13 cellular contexts compared by ENCODE assay signal in the genomic region with DNA sequence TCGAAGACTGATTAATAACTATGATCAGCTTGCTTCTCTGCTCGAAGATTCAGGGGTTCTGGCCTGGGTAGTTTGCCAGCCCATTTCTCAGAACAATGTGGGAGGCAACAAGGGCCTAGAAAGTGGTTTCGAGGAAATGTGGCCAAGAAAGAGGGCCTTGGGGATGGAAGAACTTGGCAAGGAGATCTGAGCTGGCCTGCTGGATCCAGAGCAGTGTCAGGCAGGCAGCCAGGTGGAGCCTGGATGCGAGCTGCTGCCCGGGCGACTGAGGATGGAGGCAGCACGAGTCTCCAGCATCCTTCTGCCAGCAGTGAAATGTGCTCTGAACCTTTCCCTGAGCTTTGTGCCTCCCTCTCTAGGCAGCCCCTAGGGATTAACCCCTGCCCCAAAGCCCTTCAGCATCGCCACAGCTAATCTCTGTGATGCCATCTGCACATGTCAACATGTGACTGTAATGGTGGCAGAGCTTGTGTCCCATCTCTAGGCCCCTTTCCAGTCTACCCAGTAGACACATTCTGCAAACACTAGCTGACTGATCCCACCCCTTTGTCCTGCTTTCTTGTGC.
DNase-seq lines count a peak whose midpoint lies in the region; ATAC-seq and TF ChIP-seq lines count a peak whose summit lies in the region.
"Had no signal": no experiment of that assay in that cellular context is flagged by ENCODE, and none has a peak within 500 bp of the region (broad histone marks: within the 10 kb centered on the region; RNA-seq: fewer than 3 reads in every experiment).

No MANE protein-coding gene starts in this region.

- TF ChIP-seq CTCF in astrocyte of the cerebellum (IDR thresholded peaks at IDR 0.05; ENCODE audit: low read depth, low read length, missing control alignments), result no peak

- no peaks in the 10 kb centered on the region for H3K9me3 ChIP-seq in right cardiac atrium (ENCODE audit: control insufficient read depth, low read length)
- no peaks in the 10 kb centered on the region for H3K9me3 ChIP-seq in aorta (ENCODE audit: control insufficient read depth, low read length)
- H3K9me3 ChIP-seq: vagina had no signal

- no peaks in the 10 kb centered on the region for H3K9me3 Mint-ChIP-seq in activated T-cell treated with anti-CD3 and anti-CD28 coated beads, Interleukin-2, amount 50 U/mL, for 72 hours

- intact Hi-C loops in right cardiac atrium (cut with DNase I) (no loop called here), left ventricle myocardium superior (cut with micrococcal nuclease) (no loop called here), aorta (cut with DNase I) (no loop called here)

- H3K27ac ChIP-seq in right cardiac atrium (ENCODE audit: low read length) (no peak overlapping the region), layer of hippocampus (ENCODE audit: low read depth, low read length) (peak overlapping the region; percentile 98), aorta (ENCODE audit: low read depth in 1 of 2, low read length in 2 of 2) (no peak overlapping the region)
- H3K27ac ChIP-seq: vagina had no signal

- no peaks in the 10 kb centered on the region for H3K4me1 ChIP-seq in right cardiac atrium (ENCODE audit: control insufficient read depth, insufficient read depth, low read length)
- no peaks in the 10 kb centered on the region for H3K4me1 ChIP-seq in aorta (ENCODE audit: control insufficient read depth in 1 of 2, insufficient read depth in 2 of 2, low read length in 2 of 2)

- in situ Hi-C loops in astrocyte of the cerebellum (cut with HindIII; ENCODE audit: low sequenced_read_pairs), result no loop called here

- DNase-seq in right cardiac atrium, result peak; percentile 24 to 61 (median 59)
- DNase-seq in left ventricle myocardium superior, result no peak
- peak; percentile 31 for DNase-seq in astrocyte of the cerebellum (ENCODE audit: low read depth)
- DNase-seq in aorta, result no peak
- DNase-seq in activated T-cell treated with anti-CD3 and anti-CD28 coated beads, Interleukin-2, amount 50 U/mL, for 72 hours, result no peak
- DNase-seq in SHP77 (lab: John Stamatoyannopoulos, UW), result no peak
- DNase-seq in activated effector memory CD4-positive, alpha-beta T cell treated with anti-CD3 and anti-CD28 coated beads, Interleukin-2, amount 50 U/mL, for 16 hours, result no peak
- DNase-seq: activated CD4-positive, alpha-beta T cell treated with anti-CD3 and anti-CD28 coated beads, Interleukin-2, amount 50 U/mL, for 1 hour; cortex of kidney; NCI-H1417 treated with DMSO at 0.1 percent for 48 hours; stimulated activated CD4-positive, alpha-beta T cell treated with anti-CD3 and anti-CD28 coated beads, Interleukin-15, amount 100 ng/mL, for 24 hours had no signal

- H3K4me3 Mint-ChIP-seq in activated T-cell treated with anti-CD3 and anti-CD28 coated beads, Interleukin-2, amount 50 U/mL, for 72 hours, result no peak overlapping the region

- ATAC-seq in right cardiac atrium, result peak in 1 of 2 donors; percentile 23
- no peak for ATAC-seq in left ventricle myocardium superior
- peak; percentile 36 for ATAC-seq in aorta (ENCODE audit: low FRiP score)
- ATAC-seq in activated T-cell treated with anti-CD3 and anti-CD28 coated beads, Interleukin-2, amount 50 U/mL, for 72 hours (replicated peaks in 1 of 2), result no peak

- H3K4me3 ChIP-seq in right cardiac atrium (ENCODE audit: low read length) (no peak overlapping the region), astrocyte of the cerebellum (ENCODE audit: low read depth, low read length) (no peak overlapping the region), aorta (ENCODE audit: low read length in 2 of 2) (no peak overlapping the region)
- H3K4me3 ChIP-seq: vagina had no signal

- no peaks in the 10 kb centered on the region for H3K36me3 ChIP-seq in aorta (ENCODE audit: control insufficient read depth in 1 of 2, insufficient read depth in 2 of 2, low read length in 1 of 2)
- H3K36me3 ChIP-seq: vagina had no signal

- no peaks in the 10 kb centered on the region for H3K36me3 Mint-ChIP-seq in activated T-cell treated with anti-CD3 and anti-CD28 coated beads, Interleukin-2, amount 50 U/mL, for 72 hours (ENCODE audit: insufficient read depth in 2 of 2)

- WGBS in right cardiac atrium, result 62% methylated on average over 8 of the region's 8 CpGs
- 45 to 50% methylated on average over 8 of the region's 8 CpGs for WGBS in aorta, 2 donors

- H3K27me3 Mint-ChIP-seq in activated T-cell treated with anti-CD3 and anti-CD28 coated beads, Interleukin-2, amount 50 U/mL, for 72 hours (ENCODE audit: low read depth), result no peaks in the 10 kb centered on the region

- H3K4me1 Mint-ChIP-seq in activated T-cell treated with anti-CD3 and anti-CD28 coated beads, Interleukin-2, amount 50 U/mL, for 72 hours (ENCODE audit: low read depth), result peaks cover 31% of the 10 kb centered on the region

- H3K27me3 ChIP-seq in right cardiac atrium (ENCODE audit: control insufficient read depth, insufficient read depth) (no peaks in the 10 kb centered on the region), layer of hippocampus (ENCODE audit: control insufficient read depth, insufficient read depth, low read length) (no peaks in the 10 kb centered on the region), aorta (ENCODE audit: control insufficient read depth in 1 of 2, insufficient read depth in 2 of 2, low read length in 1 of 2) (no peaks in the 10 kb centered on the region)
- H3K27me3 ChIP-seq: vagina had no signal

- H3K27ac Mint-ChIP-seq in activated T-cell treated with anti-CD3 and anti-CD28 coated beads, Interleukin-2, amount 50 U/mL, for 72 hours, result no peak overlapping the region

Comparison
In these comparisons a context has a peak if more than half of its experiments do, and no peak if none do; other contexts are left out.
1. DNase-seq: peak in right cardiac atrium (3 of 3) and astrocyte of the cerebellum (single experiment); none in left ventricle myocardium superior (single experiment), aorta (0 of 2), activated T-cell treated with anti-CD3 and anti-CD28 coated beads, Interleukin-2, amount 50 U/mL, for 72 hours (0 of 2), SHP77 (0 of 2) and activated effector memory CD4-positive, alpha-beta T cell treated with anti-CD3 and anti-CD28 coated beads, Interleukin-2, amount 50 U/mL, for 16 hours (single experiment).